ENCODE assay signal across 8 cellular contexts in the genomic region with DNA sequence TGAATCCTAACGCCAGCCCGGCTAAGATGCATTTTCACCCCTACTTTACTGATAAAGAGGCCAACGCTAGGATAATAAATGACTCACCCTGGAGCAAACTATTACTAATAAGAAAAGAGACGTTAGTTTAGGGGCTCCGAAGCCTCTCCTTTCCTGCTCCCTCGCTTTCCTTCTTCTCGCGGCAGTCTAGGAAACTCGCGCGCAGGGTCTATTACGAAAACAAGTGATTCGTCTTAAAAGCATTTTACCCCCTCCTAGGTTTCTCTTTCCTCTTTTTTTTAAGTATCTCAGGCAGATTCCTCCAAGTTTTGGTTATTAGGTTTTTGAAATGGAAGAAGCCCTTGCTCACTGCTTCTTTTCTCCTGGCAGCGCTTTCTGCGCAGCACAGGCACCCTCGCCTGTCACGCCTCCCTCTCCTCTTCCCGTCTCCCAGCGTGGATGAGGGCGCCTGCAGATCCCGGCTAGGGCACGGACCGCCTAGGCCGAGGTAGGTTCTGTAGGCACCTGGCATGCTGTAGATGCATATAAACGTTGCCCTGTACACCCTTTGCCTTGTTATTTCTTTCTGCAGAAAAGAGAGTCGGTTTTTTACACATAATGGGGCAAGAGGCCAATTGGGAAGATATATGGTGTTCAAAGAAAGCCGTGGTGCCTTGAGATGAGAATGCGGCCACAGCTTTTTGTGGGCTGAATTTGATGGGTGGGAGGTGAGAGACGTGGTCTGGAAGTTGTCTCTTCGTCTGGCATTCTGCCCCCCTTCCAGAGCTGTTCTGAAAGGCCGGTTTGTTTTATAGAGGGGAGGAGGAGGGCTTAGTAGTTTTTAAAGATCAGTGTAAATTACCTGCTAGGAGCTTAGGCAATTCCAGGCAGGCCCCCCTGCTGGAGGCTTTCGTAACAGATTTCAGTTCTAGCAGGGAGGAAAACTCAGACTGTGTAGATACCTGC. TPM values are rescaled to one million over a fixed set of nuclear protein-coding genes. Genes with fewer than 3 reads are reported as not detected.
DNase-seq lines count a peak whose midpoint lies in the region; ATAC-seq lines count a peak whose summit lies in the region.

No MANE protein-coding gene starts in this region.

- H3K27me3 Mint-ChIP-seq in T-helper 17 cell: no peaks in the 10 kb centered on the region

- peak overlapping the region; percentile 94 for H2AFZ ChIP-seq in ACC112 (ENCODE audit: low read length, unreplicated experiment)

- in situ Hi-C loops in G401 (cut with HindIII; ENCODE audit: low sequenced_read_pairs): no loop called here

- H3K27me3 ChIP-seq in ACC112 (ENCODE audit: insufficient read depth, low read length) (no peaks in the 10 kb centered on the region), esophagus (ENCODE audit: control insufficient read depth in 1 of 2, insufficient read depth in 2 of 2, low read length in 2 of 2) (no peaks in the 10 kb centered on the region)

- DNase-seq in G401 (ENCODE audit: low spot score) (peak; percentile 75), LHCN-M2 (ENCODE audit: low read depth) (peak; percentile 53), T-helper 17 cell (no peak), mucosa of gallbladder (ENCODE audit: low spot score) (peak; percentile 29)

- WGBS in esophagus, 2 donors: 4 to 5% methylated on average over 32 of the region's 32 CpGs

- H3K9me3 ChIP-seq in T-helper 17 cell (ENCODE audit: control insufficient read depth, low read length, poor library complexity, severe bottlenecking) (no peaks in the 10 kb centered on the region), esophagus (ENCODE audit: control insufficient read depth in 2 of 2, insufficient read depth in 1 of 2, low read depth in 1 of 2, low read length in 1 of 2) (no peaks in the 10 kb centered on the region)

- H3K36me3 Mint-ChIP-seq in T-helper 17 cell (ENCODE audit: low read depth): no peaks in the 10 kb centered on the region

- H3K27ac Mint-ChIP-seq in T-helper 17 cell: peak overlapping the region; percentile 77

- H3K4me1 ChIP-seq in ACC112 (ENCODE audit: control insufficient read depth, insufficient read depth, low read length, unreplicated experiment) (peaks cover 15% of the 10 kb centered on the region), esophagus (ENCODE audit: control insufficient read depth in 2 of 2, insufficient read depth in 2 of 2, low read length in 1 of 2) (peaks cover 0 to 3% of the 10 kb centered on the region in 2 donors)

- ATAC-seq in T-helper 17 cell (no peak), HG03439 (IDR thresholded peaks at IDR 0.05; ENCODE audit: unreplicated experiment) (no peak), GM21381 (IDR thresholded peaks at IDR 0.05; ENCODE audit: unreplicated experiment) (no peak)

- peak overlapping the region; percentile 95 for H3K4me3 Mint-ChIP-seq in T-helper 17 cell

- peaks cover 52% of the 10 kb centered on the region for H3K79me2 ChIP-seq in ACC112 (ENCODE audit: control insufficient read depth, insufficient read depth, low read length, unreplicated experiment)

- peak overlapping the region; percentile 52 for H3K27ac ChIP-seq in ACC112 (ENCODE audit: low read depth, low read length)
- peak overlapping the region in 1 of 2 donors; percentile 74 for H3K27ac ChIP-seq in esophagus (ENCODE audit: low read depth in 2 of 2, low read length in 1 of 2)

- H3K4me3 ChIP-seq in ACC112 (ENCODE audit: low read depth, low read length) (peak overlapping the region; percentile 97), esophagus (ENCODE audit: low read depth in 1 of 2, low read length in 2 of 2) (peak overlapping the region; percentile 72 to 77)

- peaks cover 25% of the 10 kb centered on the region for H3K4me1 Mint-ChIP-seq in T-helper 17 cell

- H3K36me3 ChIP-seq in ACC112 (ENCODE audit: insufficient read depth, low read length) (peaks cover 4% of the 10 kb centered on the region; the same call in 1 of the 2 replicates), esophagus (ENCODE audit: control insufficient read depth in 2 of 2, insufficient read depth in 2 of 2, low read length in 1 of 2) (no peaks in the 10 kb centered on the region)

RNA-seq across cellular contexts. Expression of gene GCNT1, which starts 1.0 kb away (rescaled TPM):
- total RNA-seq in G401 (2014; rRNA removed; shearing (Covaris generic)): 0.43 and 1.5 TPM in 2 replicates
- total RNA-seq in LHCN-M2 (2014; rRNA removed) (15.4 and 18.7 TPM in 2 replicates), T-helper 17 cell (1 to 10 TPM; 6.4 to 9.0 TPM), mucosa of gallbladder (15.6 TPM)
- 10.7 TPM for polyA plus RNA-seq in LHCN-M2 (2012)
- polyA plus RNA-seq in esophagus: 1 to 10 TPM in 1 of 2 donors, under 1 TPM in 1; 0.79 to 1.6 TPM

Comparison
In these comparisons a context has a peak if more than half of its experiments do, and no peak if none do; other contexts are left out.
1. DNase-seq: peak in G401 (single experiment), LHCN-M2 (single experiment) and mucosa of gallbladder (single experiment); none in T-helper 17 cell (0 of 3).